15 cellular contexts compared by ENCODE assay signal in genomic region chr19:53552001-53552721, GRCh38.
"Had no signal": no experiment of that assay in that cellular context is flagged by ENCODE, and none has a peak within 500 bp of the region (broad histone marks: within the 10 kb centered on the region; RNA-seq: fewer than 3 reads in every experiment).

No MANE protein-coding gene starts in this region.

- H3K4me3 Mint-ChIP-seq: activated CD8-positive, alpha-beta T cell treated with anti-CD3 and anti-CD28 coated beads for 36 hours; neural crest cell had no signal

- FAIRE-seq: frontal cortex, kidney had no signal

- H3K9me3 ChIP-seq: esophagus muscularis mucosa, ovary, tibial nerve had no signal

- H3K27ac ChIP-seq: left ventricle myocardium inferior, ovary, SJCRH30 had no signal

- H3K4me3 ChIP-seq: esophagus muscularis mucosa, left ventricle myocardium inferior, ovary, SJCRH30, tibial nerve had no signal

- DNase-seq: activated CD4-positive, alpha-beta T cell treated with anti-CD3 and anti-CD28 coated beads for 4 hours; activated CD8-positive, alpha-beta memory T cell treated with anti-CD3 and anti-CD28 coated beads, Interleukin-2, amount 50 U/mL, for 4 hours; kidney; left ventricle myocardium inferior; mesenchymal stem cell; ovary; SJCRH30; stimulated activated CD4-positive, alpha-beta T cell treated with anti-CD3 and anti-CD28 coated beads, Interleukin-15, amount 100 ng/mL, for 24 hours; stimulated activated CD4-positive, alpha-beta T cell treated with anti-CD3 and anti-CD28 coated beads, Interleukin-4, amount 100 ng/mL, for 24 hours had no signal

- H3K27me3 ChIP-seq: esophagus muscularis mucosa, ovary, SJCRH30, tibial nerve had no signal

- H3K36me3 ChIP-seq: left ventricle myocardium inferior, ovary had no signal

- H3K27me3 Mint-ChIP-seq: activated CD8-positive, alpha-beta T cell treated with anti-CD3 and anti-CD28 coated beads for 36 hours; activated T-helper 17 cell treated with anti-CD3 and anti-CD28 coated beads, Interleukin-2, amount 50 U/mL, for 72 hours had no signal

- H3K9me3 Mint-ChIP-seq: activated CD8-positive, alpha-beta T cell treated with anti-CD3 and anti-CD28 coated beads for 36 hours; activated T-helper 17 cell treated with anti-CD3 and anti-CD28 coated beads, Interleukin-2, amount 50 U/mL, for 72 hours; neural crest cell had no signal
